ENCODE assay signal across 1 cellular context in the genomic region with DNA sequence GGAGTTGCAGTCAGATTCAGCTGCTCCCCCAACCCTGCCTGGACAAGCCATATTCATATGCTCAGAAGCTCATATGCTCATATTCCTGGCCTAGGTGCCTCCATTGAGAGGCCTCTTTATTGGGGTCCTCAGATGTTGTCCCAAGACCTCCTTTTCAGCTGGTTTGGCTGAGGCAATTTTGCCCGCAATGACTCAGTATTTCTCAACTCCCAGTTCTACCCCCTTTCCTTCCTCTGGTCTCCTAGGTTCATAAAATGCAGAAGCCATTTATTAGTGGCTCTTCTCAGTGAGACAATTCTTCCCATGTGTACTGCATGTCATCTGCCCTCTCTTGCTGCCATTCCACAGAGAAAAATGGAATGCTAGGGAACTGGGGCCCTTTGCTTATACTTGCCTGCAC.
TF ChIP-seq lines count a peak whose summit lies in the region.

No MANE protein-coding gene starts in this region.

TF ChIP-seq in GM23338, 12 proteins besides CTCF, POLR2A, EP300 and RAD21 (continued from another document):
- TF ChIP-seq, protein P1, sequence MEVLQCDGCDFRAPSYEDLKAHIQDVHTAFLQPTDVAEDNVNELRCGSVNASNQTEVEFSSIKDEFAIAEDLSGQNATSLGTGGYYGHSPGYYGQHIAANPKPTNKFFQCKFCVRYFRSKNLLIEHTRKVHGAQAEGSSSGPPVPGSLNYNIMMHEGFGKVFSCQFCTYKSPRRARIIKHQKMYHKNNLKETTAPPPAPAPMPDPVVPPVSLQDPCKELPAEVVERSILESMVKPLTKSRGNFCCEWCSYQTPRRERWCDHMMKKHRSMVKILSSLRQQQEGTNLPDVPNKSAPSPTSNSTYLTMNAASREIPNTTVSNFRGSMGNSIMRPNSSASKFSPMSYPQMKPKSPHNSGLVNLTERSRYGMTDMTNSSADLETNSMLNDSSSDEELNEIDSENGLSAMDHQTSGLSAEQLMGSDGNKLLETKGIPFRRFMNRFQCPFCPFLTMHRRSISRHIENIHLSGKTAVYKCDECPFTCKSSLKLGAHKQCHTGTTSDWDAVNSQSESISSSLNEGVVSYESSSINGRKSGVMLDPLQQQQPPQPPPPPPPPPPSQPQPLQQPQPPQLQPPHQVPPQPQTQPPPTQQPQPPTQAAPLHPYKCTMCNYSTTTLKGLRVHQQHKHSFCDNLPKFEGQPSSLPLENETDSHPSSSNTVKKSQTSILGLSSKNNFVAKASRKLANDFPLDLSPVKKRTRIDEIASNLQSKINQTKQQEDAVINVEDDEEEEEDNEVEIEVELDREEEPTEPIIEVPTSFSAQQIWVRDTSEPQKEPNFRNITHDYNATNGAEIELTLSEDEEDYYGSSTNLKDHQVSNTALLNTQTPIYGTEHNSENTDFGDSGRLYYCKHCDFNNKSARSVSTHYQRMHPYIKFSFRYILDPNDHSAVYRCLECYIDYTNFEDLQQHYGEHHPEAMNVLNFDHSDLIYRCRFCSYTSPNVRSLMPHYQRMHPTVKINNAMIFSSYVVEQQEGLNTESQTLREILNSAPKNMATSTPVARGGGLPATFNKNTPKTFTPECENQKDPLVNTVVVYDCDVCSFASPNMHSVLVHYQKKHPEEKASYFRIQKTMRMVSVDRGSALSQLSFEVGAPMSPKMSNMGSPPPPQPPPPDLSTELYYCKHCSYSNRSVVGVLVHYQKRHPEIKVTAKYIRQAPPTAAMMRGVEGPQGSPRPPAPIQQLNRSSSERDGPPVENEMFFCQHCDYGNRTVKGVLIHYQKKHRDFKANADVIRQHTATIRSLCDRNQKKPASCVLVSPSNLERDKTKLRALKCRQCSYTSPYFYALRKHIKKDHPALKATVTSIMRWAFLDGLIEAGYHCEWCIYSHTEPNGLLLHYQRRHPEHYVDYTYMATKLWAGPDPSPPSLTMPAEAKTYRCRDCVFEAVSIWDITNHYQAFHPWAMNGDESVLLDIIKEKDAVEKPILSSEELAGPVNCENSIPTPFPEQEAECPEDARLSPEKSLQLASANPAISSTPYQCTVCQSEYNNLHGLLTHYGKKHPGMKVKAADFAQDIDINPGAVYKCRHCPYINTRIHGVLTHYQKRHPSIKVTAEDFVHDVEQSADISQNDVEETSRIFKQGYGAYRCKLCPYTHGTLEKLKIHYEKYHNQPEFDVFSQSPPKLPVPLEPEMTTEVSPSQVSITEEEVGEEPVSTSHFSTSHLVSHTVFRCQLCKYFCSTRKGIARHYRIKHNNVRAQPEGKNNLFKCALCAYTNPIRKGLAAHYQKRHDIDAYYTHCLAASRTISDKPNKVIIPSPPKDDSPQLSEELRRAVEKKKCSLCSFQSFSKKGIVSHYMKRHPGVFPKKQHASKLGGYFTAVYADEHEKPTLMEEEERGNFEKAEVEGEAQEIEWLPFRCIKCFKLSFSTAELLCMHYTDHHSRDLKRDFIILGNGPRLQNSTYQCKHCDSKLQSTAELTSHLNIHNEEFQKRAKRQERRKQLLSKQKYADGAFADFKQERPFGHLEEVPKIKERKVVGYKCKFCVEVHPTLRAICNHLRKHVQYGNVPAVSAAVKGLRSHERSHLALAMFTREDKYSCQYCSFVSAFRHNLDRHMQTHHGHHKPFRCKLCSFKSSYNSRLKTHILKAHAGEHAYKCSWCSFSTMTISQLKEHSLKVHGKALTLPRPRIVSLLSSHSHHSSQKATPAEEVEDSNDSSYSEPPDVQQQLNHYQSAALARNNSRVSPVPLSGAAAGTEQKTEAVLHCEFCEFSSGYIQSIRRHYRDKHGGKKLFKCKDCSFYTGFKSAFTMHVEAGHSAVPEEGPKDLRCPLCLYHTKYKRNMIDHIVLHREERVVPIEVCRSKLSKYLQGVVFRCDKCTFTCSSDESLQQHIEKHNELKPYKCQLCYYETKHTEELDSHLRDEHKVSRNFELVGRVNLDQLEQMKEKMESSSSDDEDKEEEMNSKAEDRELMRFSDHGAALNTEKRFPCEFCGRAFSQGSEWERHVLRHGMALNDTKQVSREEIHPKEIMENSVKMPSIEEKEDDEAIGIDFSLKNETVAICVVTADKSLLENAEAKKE (CRISPR knock-in tag; IDR thresholded peaks at IDR 0.05) = no peak
- TF ChIP-seq ZNF331 (CRISPR knock-in tag; IDR thresholded peaks at IDR 0.05; ENCODE audit: low read depth) (no peak), POLR2AphosphoS5 (IDR thresholded peaks at IDR 0.05; ENCODE audit: low read depth) (no peak), STAT1 (IDR thresholded peaks at IDR 0.05; ENCODE audit: unreplicated experiment) (no peak)
